ENCODE assay signal across 8 cellular contexts in genomic region chr6:57173056-57173885, GRCh38. TPM values are rescaled to one million over a fixed set of nuclear protein-coding genes. Genes with fewer than 3 reads are reported as not detected.
A peak's percentile ranks its signal among the peaks of the same experiment; 100 is the strongest.
DNase-seq lines count a peak whose midpoint lies in the region; ATAC-seq and TF ChIP-seq lines count a peak whose summit lies in the region.

No MANE protein-coding gene starts in this region.

- H3K9me3 ChIP-seq in osteoblast (ENCODE audit: low read depth, low read length) = no peaks in the 10 kb centered on the region

- no peaks in the 10 kb centered on the region for H3K9me3 Mint-ChIP-seq in activated T-cell treated with anti-CD3 and anti-CD28 coated beads, Interleukin-2, amount 50 U/mL, for 24 hours

- H3K27ac ChIP-seq in foreskin keratinocyte = no peak overlapping the region
- H3K27ac ChIP-seq in osteoblast (ENCODE audit: low read depth, low read length) = peak overlapping the region; percentile 91

- H2AFZ ChIP-seq in osteoblast (ENCODE audit: low read length) = no peak overlapping the region

- peak overlapping the region; percentile 95 for H3K27ac Mint-ChIP-seq in activated T-cell treated with anti-CD3 and anti-CD28 coated beads, Interleukin-2, amount 50 U/mL, for 24 hours

- H3K4me1 ChIP-seq in foreskin keratinocyte (peaks cover 8% of the 10 kb centered on the region), osteoblast (ENCODE audit: insufficient read depth, low read length) (peaks cover 33% of the 10 kb centered on the region)

- intact Hi-C loops in Right ventricle myocardium superior (cut with DNase I) (no loop called here), cardiac septum (cut with DNase I) (loop anchor here (2.0 to 10.0 kb wide), 2 partner anchors 142 to 218 kb away; partner anchors contain the start of gene BEND6)

- peaks cover 44% of the 10 kb centered on the region for H3K36me3 Mint-ChIP-seq in activated T-cell treated with anti-CD3 and anti-CD28 coated beads, Interleukin-2, amount 50 U/mL, for 24 hours (ENCODE audit: low read depth)

- H3K4me3 ChIP-seq in osteoblast (ENCODE audit: insufficient read depth, low read length) = peak overlapping the region; percentile 89

- peaks cover 17% of the 10 kb centered on the region for H4K20me1 ChIP-seq in osteoblast (ENCODE audit: insufficient read depth, low read length)

- peak overlapping the region; percentile 93 for H3K4me2 ChIP-seq in osteoblast (ENCODE audit: insufficient read depth, low read length)

- no peaks in the 10 kb centered on the region for H3K27me3 Mint-ChIP-seq in activated T-cell treated with anti-CD3 and anti-CD28 coated beads, Interleukin-2, amount 50 U/mL, for 24 hours

- peaks cover 12% of the 10 kb centered on the region for H3K36me3 ChIP-seq in osteoblast (ENCODE audit: insufficient read depth, low read length)

- no peak for DNase-seq in Right ventricle myocardium superior
- no peak for DNase-seq in cardiac septum (ENCODE audit: low spot score)
- DNase-seq in NCI-H526 treated with DMSO at 0.1 percent for 48 hours (lab: John Stamatoyannopoulos, UW) = peak; percentile 13
- peak; percentile 46 for DNase-seq in activated T-cell treated with anti-CD3 and anti-CD28 coated beads, Interleukin-2, amount 50 U/mL, for 24 hours
- peak; percentile 8 to 17 for DNase-seq in foreskin keratinocyte
- peak; percentile 62 for DNase-seq in osteoblast (ENCODE audit: insufficient read length, low spot score, missing footprints)
- DNase-seq in DMS153 treated with DMSO at 0.1 percent for 48 hours (lab: John Stamatoyannopoulos, UW; ENCODE audit: unreplicated experiment) = no peak

- H3K79me2 ChIP-seq in osteoblast (ENCODE audit: insufficient read depth, low read length) = peaks cover 63% of the 10 kb centered on the region

- peak overlapping the region; percentile 89 for H3K4me3 Mint-ChIP-seq in activated T-cell treated with anti-CD3 and anti-CD28 coated beads, Interleukin-2, amount 50 U/mL, for 24 hours

- peak; percentile 42 for ATAC-seq in Right ventricle myocardium superior (ENCODE audit: poor library complexity)
- no peak for ATAC-seq in foreskin keratinocyte
- ATAC-seq in HG03439 (IDR thresholded peaks at IDR 0.05; ENCODE audit: unreplicated experiment) = no peak

- H3K4me1 Mint-ChIP-seq in activated T-cell treated with anti-CD3 and anti-CD28 coated beads, Interleukin-2, amount 50 U/mL, for 24 hours (ENCODE audit: low read depth) = peaks cover 46% of the 10 kb centered on the region

- no peaks in the 10 kb centered on the region for H3K27me3 ChIP-seq in foreskin keratinocyte
- no peaks in the 10 kb centered on the region for H3K27me3 ChIP-seq in osteoblast (ENCODE audit: insufficient read depth, low read length)

- TF ChIP-seq CTCF in foreskin keratinocyte (conservative IDR thresholded peaks at IDR 0.05) (no peak), osteoblast (IDR thresholded peaks at IDR 0.05; ENCODE audit: extremely low read depth, low read depth, low read length) (no peak)

RNA-seq across cellular contexts. Expression of gene BAG2, which starts 1.1 kb away (rescaled TPM):
- total RNA-seq in Right ventricle myocardium superior (12.7 TPM), cardiac septum (16.9 TPM), foreskin keratinocyte (1.4 and 1.9 TPM in 2 replicates), osteoblast (13.3 and 17.7 TPM in 2 replicates)
- 0.82 and 1.4 TPM in 2 replicates for polyA plus RNA-seq in foreskin keratinocyte

RNA-seq across cellular contexts. Expression of gene RAB23, which starts 48.8 kb away (rescaled TPM):
- total RNA-seq in Right ventricle myocardium superior = 10.8 TPM
- 19.5 TPM for total RNA-seq in cardiac septum
- total RNA-seq in foreskin keratinocyte = 17.2 and 18.2 TPM in 2 replicates
- 6.9 and 9.3 TPM in 2 replicates for polyA plus RNA-seq in foreskin keratinocyte
- total RNA-seq in osteoblast = 74.0 and 82.2 TPM in 2 replicates

Comparison
In these comparisons a context has a peak if more than half of its experiments do, and no peak if none do; other contexts are left out.
1. DNase-seq: peak in NCI-H526 treated with DMSO at 0.1 percent for 48 hours (single experiment), activated T-cell treated with anti-CD3 and anti-CD28 coated beads, Interleukin-2, amount 50 U/mL, for 24 hours (single experiment), foreskin keratinocyte (2 of 2) and osteoblast (single experiment); none in Right ventricle myocardium superior (single experiment), cardiac septum (single experiment) and DMS153 treated with DMSO at 0.1 percent for 48 hours (single experiment).